15 cellular contexts compared by ENCODE assay signal in the genomic region with DNA sequence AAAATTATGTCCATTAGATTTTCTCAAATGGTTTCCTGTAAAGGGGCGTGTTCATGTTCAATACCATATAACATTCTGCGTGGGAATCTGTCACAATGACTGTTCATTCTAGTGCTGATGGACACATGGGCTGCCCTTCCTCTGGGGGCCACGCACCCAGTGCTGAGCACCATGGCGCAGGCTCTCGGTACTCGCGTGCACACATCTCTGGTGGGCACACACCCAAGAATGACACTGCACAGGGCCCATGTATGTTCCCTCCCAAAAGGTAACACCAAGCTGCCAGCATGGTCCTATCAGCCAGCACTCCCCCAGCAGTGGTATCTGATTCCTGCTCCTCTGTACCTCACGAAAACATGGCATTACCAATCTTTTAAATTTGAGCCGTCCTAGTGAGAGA. TPM values are rescaled to one million over a fixed set of nuclear protein-coding genes. Genes with fewer than 3 reads are reported as not detected.
"Had no signal": no experiment of that assay in that cellular context is flagged by ENCODE, and none has a peak within 500 bp of the region (broad histone marks: within the 10 kb centered on the region; RNA-seq: fewer than 3 reads in every experiment).

No MANE protein-coding gene starts in this region.

- ATAC-seq: gastroesophageal sphincter had no signal

- DNase-seq: activated CD4-positive, alpha-beta T cell treated with anti-CD3 and anti-CD28 coated beads, Interleukin-2, amount 50 U/mL, for 1 hour; activated gamma-delta T cell; activated naive CD8-positive, alpha-beta T cell treated with anti-CD3 and anti-CD28 coated beads for 36 hours; activated T-cell treated with anti-CD3 and anti-CD28 coated beads, Interleukin-2, amount 50 U/mL, for 1 hour; effector memory CD4-positive, alpha-beta T cell; mammary epithelial cell; retina; SW 1271; trophoblast cell had no signal

- H3K4me1 Mint-ChIP-seq: activated naive CD8-positive, alpha-beta T cell treated with anti-CD3 and anti-CD28 coated beads for 36 hours had no signal

- H3K4me3 ChIP-seq: gastroesophageal sphincter, suprapubic skin had no signal

- H3K27me3 ChIP-seq: gastroesophageal sphincter, suprapubic skin had no signal

- H3K36me3 ChIP-seq: gastroesophageal sphincter, suprapubic skin had no signal

- H3K36me3 Mint-ChIP-seq: activated naive CD8-positive, alpha-beta T cell treated with anti-CD3 and anti-CD28 coated beads for 36 hours had no signal

- H3K9me3 Mint-ChIP-seq: activated naive CD8-positive, alpha-beta T cell treated with anti-CD3 and anti-CD28 coated beads for 36 hours; dendritic cell treated with granulocyte-macrophage colony-stimulating factor and Interleukin-4, amounts not matched to agents 40 ng/mL and 50 ng/mL, for 4 days; stimulated activated naive CD8-positive, alpha-beta T cell treated with anti-CD3 and anti-CD28 coated beads, Interleukin-15, Interleukin-2, amounts not matched to agents 100 ng/mL and 50 ng/mL, for 24 hours; T-helper 2 cell treated with Interferon-gamma antibody and Interleukin-4, amounts not matched to agents 5 μg/mL and 100 μg/mL, for 36 hours had no signal

- H3K9me3 ChIP-seq: gastroesophageal sphincter, suprapubic skin had no signal

- H3K27ac Mint-ChIP-seq: activated naive CD8-positive, alpha-beta T cell treated with anti-CD3 and anti-CD28 coated beads for 36 hours; dendritic cell treated with granulocyte-macrophage colony-stimulating factor and Interleukin-4, amounts not matched to agents 40 ng/mL and 50 ng/mL, for 4 days; stimulated activated naive CD8-positive, alpha-beta T cell treated with anti-CD3 and anti-CD28 coated beads, Interleukin-15, Interleukin-2, amounts not matched to agents 100 ng/mL and 50 ng/mL, for 24 hours; T-helper 2 cell treated with Interferon-gamma antibody and Interleukin-4, amounts not matched to agents 5 μg/mL and 100 μg/mL, for 36 hours had no signal

- H3K27me3 Mint-ChIP-seq: activated naive CD8-positive, alpha-beta T cell treated with anti-CD3 and anti-CD28 coated beads for 36 hours had no signal

- H3K4me3 Mint-ChIP-seq: activated naive CD8-positive, alpha-beta T cell treated with anti-CD3 and anti-CD28 coated beads for 36 hours; dendritic cell treated with granulocyte-macrophage colony-stimulating factor and Interleukin-4, amounts not matched to agents 40 ng/mL and 50 ng/mL, for 4 days; stimulated activated naive CD8-positive, alpha-beta T cell treated with anti-CD3 and anti-CD28 coated beads, Interleukin-15, Interleukin-2, amounts not matched to agents 100 ng/mL and 50 ng/mL, for 24 hours; T-helper 2 cell treated with Interferon-gamma antibody and Interleukin-4, amounts not matched to agents 5 μg/mL and 100 μg/mL, for 36 hours had no signal

RNA-seq across cellular contexts. Expression of gene MFAP4, which starts 38.2 kb away (rescaled TPM):
- total RNA-seq: SK-MEL-5 had no signal
- polyA plus RNA-seq: mammary epithelial cell had no signal
